1 cellular context compared by ENCODE assay signal in the genomic region with DNA sequence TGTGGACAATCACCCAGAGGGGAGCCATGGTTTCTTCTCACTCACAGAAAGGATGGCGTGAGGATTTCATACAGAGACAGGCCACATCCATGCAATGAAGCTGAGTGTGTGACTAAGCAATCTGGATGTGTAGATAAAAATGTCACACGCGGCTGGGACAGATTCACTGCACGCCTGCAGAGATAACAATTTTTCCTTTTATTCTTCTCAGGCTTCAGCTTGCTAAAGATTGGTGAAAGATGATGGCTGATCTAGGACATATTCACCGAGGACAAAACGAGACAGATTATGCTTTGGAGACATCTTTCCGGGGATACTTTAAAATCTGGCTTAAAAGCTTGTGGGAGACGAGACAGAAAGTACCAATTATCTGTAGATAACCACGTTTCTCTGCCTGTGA.
A peak's percentile ranks its signal among the peaks of the same experiment; 100 is the strongest.
TF ChIP-seq lines count a peak whose summit lies in the region.

No MANE protein-coding gene starts in this region.

TF ChIP-seq in K562, 482 proteins besides CTCF, POLR2A, EP300 and RAD21 (continued from another document):
- TF ChIP-seq, protein P1, sequence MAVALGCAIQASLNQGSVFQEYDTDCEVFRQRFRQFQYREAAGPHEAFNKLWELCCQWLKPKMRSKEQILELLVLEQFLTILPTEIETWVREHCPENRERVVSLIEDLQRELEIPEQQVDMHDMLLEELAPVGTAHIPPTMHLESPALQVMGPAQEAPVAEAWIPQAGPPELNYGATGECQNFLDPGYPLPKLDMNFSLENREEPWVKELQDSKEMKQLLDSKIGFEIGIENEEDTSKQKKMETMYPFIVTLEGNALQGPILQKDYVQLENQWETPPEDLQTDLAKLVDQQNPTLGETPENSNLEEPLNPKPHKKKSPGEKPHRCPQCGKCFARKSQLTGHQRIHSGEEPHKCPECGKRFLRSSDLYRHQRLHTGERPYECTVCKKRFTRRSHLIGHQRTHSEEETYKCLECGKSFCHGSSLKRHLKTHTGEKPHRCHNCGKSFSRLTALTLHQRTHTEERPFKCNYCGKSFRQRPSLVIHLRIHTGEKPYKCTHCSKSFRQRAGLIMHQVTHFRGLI (CRISPR knock-in tag; IDR thresholded peaks at IDR 0.05): no peak
- TF ChIP-seq CTBP1 (IDR thresholded peaks at IDR 0.05; ENCODE audit: borderline replicate concordance) (peak; percentile 36; the same call in 1 of the 2 replicates), ZNF239 (CRISPR knock-in tag; IDR thresholded peaks at IDR 0.05) (no peak), DPF2 (IDR thresholded peaks at IDR 0.05) (peak; percentile 63; the same call in 1 of the 2 replicates)
- TF ChIP-seq, protein P2, sequence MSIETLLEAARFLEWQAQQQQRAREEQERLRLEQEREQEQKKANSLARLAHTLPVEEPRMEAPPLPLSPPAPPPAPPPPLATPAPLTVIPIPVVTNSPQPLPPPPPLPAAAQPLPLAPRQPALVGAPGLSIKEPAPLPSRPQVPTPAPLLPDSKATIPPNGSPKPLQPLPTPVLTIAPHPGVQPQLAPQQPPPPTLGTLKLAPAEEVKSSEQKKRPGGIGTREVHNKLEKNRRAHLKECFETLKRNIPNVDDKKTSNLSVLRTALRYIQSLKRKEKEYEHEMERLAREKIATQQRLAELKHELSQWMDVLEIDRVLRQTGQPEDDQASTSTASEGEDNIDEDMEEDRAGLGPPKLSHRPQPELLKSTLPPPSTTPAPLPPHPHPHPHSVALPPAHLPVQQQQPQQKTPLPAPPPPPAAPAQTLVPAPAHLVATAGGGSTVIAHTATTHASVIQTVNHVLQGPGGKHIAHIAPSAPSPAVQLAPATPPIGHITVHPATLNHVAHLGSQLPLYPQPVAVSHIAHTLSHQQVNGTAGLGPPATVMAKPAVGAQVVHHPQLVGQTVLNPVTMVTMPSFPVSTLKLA (conservative IDR thresholded peaks at IDR 0.05): 0 out of 4 replicates have a peak, but pooled peaks of 1 of the 2 experiments have one; percentile 21
TF ChIP-seq in K562: peak in this region for 48.
